1 cellular context compared by ENCODE assay signal in genomic region chr12:42587564-42588307, GRCh38.
TF ChIP-seq lines count a peak whose summit lies in the region.

No MANE protein-coding gene starts in this region.

TF ChIP-seq in SK-N-SH, 30 proteins besides CTCF, POLR2A, EP300 and RAD21 (continued from another document):
- TF ChIP-seq RCOR1 (IDR thresholded peaks at IDR 0.05; ENCODE audit: low read length) (no peak), RXRA (IDR thresholded peaks at IDR 0.05; ENCODE audit: borderline replicate concordance, low read depth) (no peak), FOXJ3 (CRISPR knock-in tag; IDR thresholded peaks at IDR 0.05) (no peak), FOXM1 (IDR thresholded peaks at IDR 0.05; ENCODE audit: low read depth) (no peak), POLR2AphosphoS5 (IDR thresholded peaks at IDR 0.05; ENCODE audit: low read depth, low read length) (no peak), SIN3A (IDR thresholded peaks at IDR 0.05; ENCODE audit: borderline replicate concordance, low read depth, low read length) (no peak), RFX5 (IDR thresholded peaks at IDR 0.05; ENCODE audit: low read length) (no peak), GABPA (IDR thresholded peaks at IDR 0.05; ENCODE audit: low read depth) (no peak)
- TF ChIP-seq, protein P1, sequence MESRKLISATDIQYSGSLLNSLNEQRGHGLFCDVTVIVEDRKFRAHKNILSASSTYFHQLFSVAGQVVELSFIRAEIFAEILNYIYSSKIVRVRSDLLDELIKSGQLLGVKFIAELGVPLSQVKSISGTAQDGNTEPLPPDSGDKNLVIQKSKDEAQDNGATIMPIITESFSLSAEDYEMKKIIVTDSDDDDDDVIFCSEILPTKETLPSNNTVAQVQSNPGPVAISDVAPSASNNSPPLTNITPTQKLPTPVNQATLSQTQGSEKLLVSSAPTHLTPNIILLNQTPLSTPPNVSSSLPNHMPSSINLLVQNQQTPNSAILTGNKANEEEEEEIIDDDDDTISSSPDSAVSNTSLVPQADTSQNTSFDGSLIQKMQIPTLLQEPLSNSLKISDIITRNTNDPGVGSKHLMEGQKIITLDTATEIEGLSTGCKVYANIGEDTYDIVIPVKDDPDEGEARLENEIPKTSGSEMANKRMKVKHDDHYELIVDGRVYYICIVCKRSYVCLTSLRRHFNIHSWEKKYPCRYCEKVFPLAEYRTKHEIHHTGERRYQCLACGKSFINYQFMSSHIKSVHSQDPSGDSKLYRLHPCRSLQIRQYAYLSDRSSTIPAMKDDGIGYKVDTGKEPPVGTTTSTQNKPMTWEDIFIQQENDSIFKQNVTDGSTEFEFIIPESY (IDR thresholded peaks at IDR 0.05; ENCODE audit: borderline replicate concordance, low read depth), result no peak
